8 cellular contexts compared by ENCODE assay signal in the genomic region with DNA sequence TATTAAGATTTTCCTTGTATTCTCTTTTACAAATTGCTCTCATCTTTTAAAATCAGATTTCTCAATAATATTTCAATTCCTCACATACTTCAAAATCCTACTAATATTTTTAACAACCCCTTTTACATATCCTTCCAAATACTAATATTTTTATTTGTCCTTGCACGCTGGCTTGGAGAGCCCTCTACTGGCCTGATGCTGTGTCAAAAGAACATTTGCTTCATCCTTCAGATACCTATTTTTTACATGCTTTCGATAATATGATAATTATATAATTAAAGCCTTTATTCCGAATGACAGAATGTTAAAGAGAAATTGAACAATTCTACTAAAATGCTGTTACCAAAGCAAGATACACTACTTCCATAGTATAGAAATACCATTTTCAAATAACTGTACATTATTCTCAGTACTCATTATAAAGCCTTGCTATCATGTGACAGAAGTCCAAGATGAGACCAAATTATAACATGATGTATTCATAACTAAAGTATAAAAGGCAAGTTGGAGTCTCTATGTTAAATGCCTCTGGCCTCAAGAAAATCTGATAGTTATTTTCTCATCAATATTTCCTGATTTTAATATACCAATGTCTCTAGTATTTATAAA. TPM values are rescaled to one million over a fixed set of nuclear protein-coding genes. Genes with fewer than 3 reads are reported as not detected.
DNase-seq lines count a peak whose midpoint lies in the region; ATAC-seq and TF ChIP-seq lines count a peak whose summit lies in the region.

No MANE protein-coding gene starts in this region.

- CTCF ChIA-PET in A673 (lab: Charles Lee): no interaction called here

- 48 to 61% (median 49%) methylated on average over 3 of the region's 3 CpGs for WGBS in psoas muscle, 3 donors

- intact Hi-C loops in A673 (cut with micrococcal nuclease; ENCODE audit: unreplicated experiment): loop anchor here (2.0 to 10.0 kb wide), 2 partner anchors 224 to 674 kb away; no protein-coding TSS in a partner anchor
- intact Hi-C loops in psoas muscle (cut with DNase I): loop anchor here (1.0 to 5.0 kb wide), 3 partner anchors 43 to 225 kb away; no protein-coding TSS in a partner anchor

- POLR2A ChIA-PET in A673 (lab: Charles Lee; ENCODE audit: low non-redundant PET): no interaction called here

- H3K36me3 ChIP-seq in A673 (ENCODE audit: insufficient read depth, low read length, poor library complexity, severe bottlenecking) (no peaks in the 10 kb centered on the region), psoas muscle (ENCODE audit: insufficient read depth in 1 of 2, low read depth in 1 of 2) (no peaks in the 10 kb centered on the region)

- peak in 1 of 4 donors; percentile 43 for ATAC-seq in psoas muscle
- ATAC-seq in HG03439 (IDR thresholded peaks at IDR 0.05; ENCODE audit: unreplicated experiment): no peak

- H3K4me3 ChIP-seq in A673 (ENCODE audit: low read depth, low read length, poor library complexity, severe bottlenecking) (no peak overlapping the region), GM12865 (ENCODE audit: low read depth, low read length) (no peak overlapping the region), epithelial cell of esophagus (ENCODE audit: low read length) (no peak overlapping the region), psoas muscle (peak overlapping the region; percentile 63)

- peak; percentile 31 for DNase-seq in A673 (ENCODE audit: low spot score)
- peak; percentile 33 for DNase-seq in GM12865 (ENCODE audit: low read depth)
- peak; percentile 70 for DNase-seq in NCI-H748 (lab: John Stamatoyannopoulos, UW; ENCODE audit: unreplicated experiment)
- DNase-seq in epithelial cell of esophagus (ENCODE audit: low read depth): peak; percentile 47
- DNase-seq in psoas muscle: no peak
- no peak for DNase-seq in activated CD4-positive, CD25-positive, alpha-beta regulatory T cell treated with anti-CD3 and anti-CD28 coated beads, Interleukin-2, amount 50 U/mL, for 72 hours
- DNase-seq in NCI-H1436 (lab: John Stamatoyannopoulos, UW): no peak

- H3K4me1 ChIP-seq in A673 (ENCODE audit: insufficient read depth, low read length, poor library complexity, severe bottlenecking) (no peaks in the 10 kb centered on the region), psoas muscle (peaks cover 54% of the 10 kb centered on the region)

- no peak overlapping the region for H3K27ac ChIP-seq in A673 (ENCODE audit: low read depth, low read length, poor library complexity, severe bottlenecking)
- H3K27ac ChIP-seq in psoas muscle: peak overlapping the region; percentile 36

- no TSS peak for BruUV-seq in A673 (replicated peaks; lab: Mats Ljungman, UMichigan)

- no peaks in the 10 kb centered on the region for H3K9me3 ChIP-seq in A673 (ENCODE audit: low read depth, low read length, poor library complexity, severe bottlenecking)
- no peaks in the 10 kb centered on the region for H3K9me3 ChIP-seq in psoas muscle

- peak; percentile 81 for TF ChIP-seq CTCF in A673 (conservative IDR thresholded peaks at IDR 0.05; ENCODE audit: low read depth, low read length)
- TF ChIP-seq CTCF in GM12865 (IDR thresholded peaks at IDR 0.05; ENCODE audit: insufficient read depth, low read depth, low read length, missing control alignments): peak; percentile 46
- TF ChIP-seq CTCF in epithelial cell of esophagus (IDR thresholded peaks at IDR 0.05; ENCODE audit: insufficient read depth, low read depth, low read length, missing control alignments): peak; percentile 73
- peak; percentile 84 for TF ChIP-seq CTCF in psoas muscle (IDR thresholded peaks at IDR 0.05)

- H3K27me3 ChIP-seq in A673 (replicated peaks; ENCODE audit: insufficient read depth, low read depth, low read length, poor library complexity) (no peaks in the 10 kb centered on the region), psoas muscle (ENCODE audit: insufficient read depth in 3 of 3, low read length in 2 of 3) (no peaks in the 10 kb centered on the region)

RNA-seq across cellular contexts. Expression of a gene that starts 39.0 kb away (rescaled TPM):
- total RNA-seq in A673 (2021): not detected in 2 replicates
- 100 to 1,000 TPM; 158 to 239 (median 211) TPM for total RNA-seq in psoas muscle
- polyA plus RNA-seq in psoas muscle: 100 to 1,000 TPM in 2 of 3 donors, 10 to 100 TPM in 1; 72.7 to 214 (median 115) TPM

Comparison
In these comparisons a context has a peak if more than half of its experiments do, and no peak if none do; other contexts are left out.
1. DNase-seq: peak in A673 (single experiment), GM12865 (single experiment), NCI-H748 (single experiment) and epithelial cell of esophagus (single experiment); none in psoas muscle (0 of 2), activated CD4-positive, CD25-positive, alpha-beta regulatory T cell treated with anti-CD3 and anti-CD28 coated beads, Interleukin-2, amount 50 U/mL, for 72 hours (single experiment) and NCI-H1436 (single experiment).
2. RNA of a gene that starts 39.0 kb away (total RNA-seq): 158 to 239 TPM in psoas muscle; not detected in A673; every median in the first group is over 100 times any median in the second.
3. Peak in every context shown above with its lines, with median percentiles within 50 percentile points of each other: CTCF ChIP-seq.